In genomic region chr11:64233913-64234839, GRCh38 we compare ENCODE assay signal across 8 cellular contexts. TPM values are rescaled to one million over a fixed set of nuclear protein-coding genes. Genes with fewer than 3 reads are reported as not detected.
DNase-seq lines count a peak whose midpoint lies in the region; ATAC-seq and TF ChIP-seq lines count a peak whose summit lies in the region.

A gene with protein sequence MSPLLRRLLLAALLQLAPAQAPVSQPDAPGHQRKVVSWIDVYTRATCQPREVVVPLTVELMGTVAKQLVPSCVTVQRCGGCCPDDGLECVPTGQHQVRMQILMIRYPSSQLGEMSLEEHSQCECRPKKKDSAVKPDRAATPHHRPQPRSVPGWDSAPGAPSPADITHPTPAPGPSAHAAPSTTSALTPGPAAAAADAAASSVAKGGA (plus strand): TSS chr11:64234584. CDS start chr11:64234834, 250 bp downstream.

- H3K9me2 ChIP-seq in OCI-LY1 (ENCODE audit: low read depth, low read length): no peaks in the 10 kb centered on the region

- peak within 1 kb of the TSS; percentile 91 for H3K4me3 Mint-ChIP-seq in activated T-helper 17 cell treated with anti-CD3 and anti-CD28 coated beads, Interleukin-2, amount 50 U/mL, for 72 hours
- peak within 1 kb of the TSS; percentile 79 to 95 (median 86) for H3K4me3 Mint-ChIP-seq in naive thymus-derived CD8-positive, alpha-beta T cell

- no peaks in the 10 kb centered on the region for H3K9me3 Mint-ChIP-seq in activated T-helper 17 cell treated with anti-CD3 and anti-CD28 coated beads, Interleukin-2, amount 50 U/mL, for 72 hours
- H3K9me3 Mint-ChIP-seq in naive thymus-derived CD8-positive, alpha-beta T cell: no peaks in the 10 kb centered on the region

- peaks cover 17% of the 10 kb centered on the region; the same call in 1 of the 2 replicates for H3F3A ChIP-seq in OCI-LY1 (ENCODE audit: insufficient read depth, low read length)

- peaks cover 13% of the 10 kb centered on the region for H4K20me1 ChIP-seq in DND-41 (ENCODE audit: insufficient read depth, low read length)
- H4K20me1 ChIP-seq in OCI-LY1 (ENCODE audit: insufficient read depth, low read length): no peaks in the 10 kb centered on the region

- H3K4me2 ChIP-seq in DND-41 (ENCODE audit: insufficient read depth, low read length) (peak within 1 kb of the TSS; percentile 99), OCI-LY1 (ENCODE audit: low read length) (peak within 1 kb of the TSS; percentile 97)

- H3K27ac ChIP-seq in DND-41 (ENCODE audit: low read length) (peak within 1 kb of the TSS; percentile 74), OCI-LY1 (ENCODE audit: low read depth, low read length, poor library complexity, severe bottlenecking) (peak within 1 kb of the TSS; percentile 69), thymus (ENCODE audit: low read depth) (peak within 1 kb of the TSS; percentile 54)

- H3K79me2 ChIP-seq in DND-41 (ENCODE audit: insufficient read depth, low read length) (peaks cover 19% of the 10 kb centered on the region), OCI-LY1 (ENCODE audit: insufficient read depth, low read length) (no peaks in the 10 kb centered on the region)

- H3K9ac ChIP-seq in DND-41 (ENCODE audit: low read depth, low read length) (peak within 1 kb of the TSS; percentile 71), OCI-LY1 (ENCODE audit: low read length) (peak within 1 kb of the TSS; percentile 79)

- no peaks in the 10 kb centered on the region for H3K27me3 Mint-ChIP-seq in activated T-helper 17 cell treated with anti-CD3 and anti-CD28 coated beads, Interleukin-2, amount 50 U/mL, for 72 hours
- H3K27me3 Mint-ChIP-seq in naive thymus-derived CD8-positive, alpha-beta T cell: no peaks in the 10 kb centered on the region

- WGBS in thymus: 9% methylated on average over 97 of the region's 107 CpGs

- H3K4me1 Mint-ChIP-seq in activated T-helper 17 cell treated with anti-CD3 and anti-CD28 coated beads, Interleukin-2, amount 50 U/mL, for 72 hours: peaks cover 18% of the 10 kb centered on the region
- H3K4me1 Mint-ChIP-seq in naive thymus-derived CD8-positive, alpha-beta T cell: peaks cover 15 to 52% (median 47%) of the 10 kb centered on the region in 4 donors

- peak within 1 kb of the TSS; percentile 87 for H3K27ac Mint-ChIP-seq in activated T-helper 17 cell treated with anti-CD3 and anti-CD28 coated beads, Interleukin-2, amount 50 U/mL, for 72 hours
- peak within 1 kb of the TSS; percentile 45 to 92 (median 86) for H3K27ac Mint-ChIP-seq in naive thymus-derived CD8-positive, alpha-beta T cell

- peak within 1 kb of the TSS; percentile 57 to 88 for H3K4me3 ChIP-seq in DND-41 (ENCODE audit: low read depth in 1 of 2, low read length in 2 of 2)
- H3K4me3 ChIP-seq in OCI-LY1 (ENCODE audit: low read depth, low read length, poor library complexity, severe bottlenecking): peak within 1 kb of the TSS; percentile 77
- peak within 1 kb of the TSS; percentile 57 for H3K4me3 ChIP-seq in fibroblast of mammary gland (ENCODE audit: control insufficient read depth, low read depth, low read length)
- peak within 1 kb of the TSS; percentile 72 for H3K4me3 ChIP-seq in thymus (ENCODE audit: low read length)

- H3K27me3 ChIP-seq in DND-41 (ENCODE audit: insufficient read depth, low read length, poor library complexity) (no peaks in the 10 kb centered on the region), OCI-LY1 (ENCODE audit: insufficient read depth, low read length) (no peaks in the 10 kb centered on the region), thymus (ENCODE audit: control insufficient read depth, insufficient read depth) (no peaks in the 10 kb centered on the region)

- peak; percentile 51 for ATAC-seq in DND-41 (ENCODE audit: insufficient read depth, low read depth)
- peak; percentile 40 for ATAC-seq in HG02571 (IDR thresholded peaks at IDR 0.05; ENCODE audit: unreplicated experiment)
- ATAC-seq in activated T-helper 17 cell treated with anti-CD3 and anti-CD28 coated beads, Interleukin-2, amount 50 U/mL, for 72 hours (replicated peaks): peak; percentile 55
- ATAC-seq in naive thymus-derived CD8-positive, alpha-beta T cell: peak; percentile 50 to 51

- POLR2A ChIA-PET in naive thymus-derived CD8-positive, alpha-beta T cell (lab: Charles Lee): interaction anchor here (0.5 to 16.0 kb wide), 6 partner anchors 8 to 70 kb away, joined by 3 to 290 read pairs (median 10); partner anchors contain the start of genes FERMT3, FKBP2, NUDT22 and PPP1R14B

- H2AFZ ChIP-seq in DND-41 (ENCODE audit: low read depth, low read length) (peak within 1 kb of the TSS; percentile 65), OCI-LY1 (ENCODE audit: low read length) (no peak within 1 kb of the TSS)

- H3K36me3 ChIP-seq in DND-41 (ENCODE audit: insufficient read depth, low read length) (peaks cover 33% of the 10 kb centered on the region), OCI-LY1 (ENCODE audit: insufficient read depth, low read length) (peaks cover 15% of the 10 kb centered on the region; the same call in 1 of the 2 replicates), thymus (ENCODE audit: control insufficient read depth, insufficient read depth) (peaks cover 19% of the 10 kb centered on the region)

- H3K36me3 Mint-ChIP-seq in activated T-helper 17 cell treated with anti-CD3 and anti-CD28 coated beads, Interleukin-2, amount 50 U/mL, for 72 hours (ENCODE audit: low read depth): peaks cover 40% of the 10 kb centered on the region
- peaks cover 0 to 13% (median 0%) of the 10 kb centered on the region in 3 donors for H3K36me3 Mint-ChIP-seq in naive thymus-derived CD8-positive, alpha-beta T cell

- DNase-seq in DND-41 (peak; percentile 74), fibroblast of mammary gland (ENCODE audit: low read depth) (no peak), cerebellar cortex (ENCODE audit: low spot score) (no peak)
- peak; percentile 42 to 84 (median 62) for DNase-seq in naive thymus-derived CD8-positive, alpha-beta T cell

- TF ChIP-seq CTCF in DND-41 (IDR thresholded peaks at IDR 0.05; ENCODE audit: borderline replicate concordance, extremely low read depth, low read length, poor library complexity, severe bottlenecking) (no peak), OCI-LY1 (IDR thresholded peaks at IDR 0.05; ENCODE audit: low read length) (no peak), fibroblast of mammary gland (conservative IDR thresholded peaks at IDR 0.05; ENCODE audit: control insufficient read depth, insufficient read depth, low read depth, low read length) (no peak)

- H3K9me3 ChIP-seq in DND-41 (ENCODE audit: insufficient read depth, low read length, severe bottlenecking) (no peaks in the 10 kb centered on the region), OCI-LY1 (ENCODE audit: low read length) (no peaks in the 10 kb centered on the region), thymus (ENCODE audit: control insufficient read depth) (no peaks in the 10 kb centered on the region)

- peaks cover 60% of the 10 kb centered on the region for H3K4me1 ChIP-seq in DND-41 (ENCODE audit: insufficient read depth, low read length)
- H3K4me1 ChIP-seq in OCI-LY1 (ENCODE audit: insufficient read depth, low read length, severe bottlenecking): peaks cover 70% of the 10 kb centered on the region
- H3K4me1 ChIP-seq in thymus (ENCODE audit: control insufficient read depth, insufficient read depth, low read length): peaks cover 21% of the 10 kb centered on the region

RNA-seq across cellular contexts. Expression of the gene that starts here (rescaled TPM):
- total RNA-seq in activated T-helper 17 cell treated with anti-CD3 and anti-CD28 coated beads, Interleukin-2, amount 50 U/mL, for 72 hours: 10 to 100 TPM; 74.1 to 83.5 TPM
- total RNA-seq in naive thymus-derived CD8-positive, alpha-beta T cell: 10 to 100 TPM; 59.7 to 62.1 TPM
- 10 to 100 TPM; 11.2 to 28.1 (median 16.9) TPM for polyA plus RNA-seq in naive thymus-derived CD8-positive, alpha-beta T cell
- 70.2 TPM for polyA plus RNA-seq in thymus

Comparison
In these comparisons a context has a peak if more than half of its experiments do, and no peak if none do; other contexts are left out.
1. DNase-seq: peak in DND-41 (single experiment) and naive thymus-derived CD8-positive, alpha-beta T cell (10 of 10); none in fibroblast of mammary gland (single experiment) and cerebellar cortex (single experiment).
2. Peak in every context shown above with its lines, with median percentiles within 50 percentile points of each other: ATAC-seq, H3K27ac ChIP-seq and H3K4me3 ChIP-seq.